Comparison of ENCODE assay signal across 8 cellular contexts in genomic region chr12:130281157-130281799, GRCh38. TPM values are rescaled to one million over a fixed set of nuclear protein-coding genes. Genes with fewer than 3 reads are reported as not detected.
DNase-seq lines count a peak whose midpoint lies in the region; FAIRE-seq and TF ChIP-seq lines count a peak whose summit lies in the region.

No MANE protein-coding gene starts in this region.

- DNase-seq in G401 (ENCODE audit: low spot score), result peak; percentile 7
- DNase-seq in RPMI7951 (ENCODE audit: low read depth), result peak; percentile 1
- peak; percentile 84 for DNase-seq in ecto neural progenitor cell (ENCODE audit: low spot score)
- peak; percentile 63 for DNase-seq in neural crest cell (ENCODE audit: low read depth, low spot score)
- no peak for DNase-seq in occipital lobe (lab: John Stamatoyannopoulos, UW)
- DNase-seq in GM12892 (ENCODE audit: insufficient read length), result no peak
- DNase-seq in AG08396 (ENCODE audit: low spot score), result no peak
- DNase-seq in NCI-H1092 treated with DMSO at 0.1 percent for 48 hours (lab: John Stamatoyannopoulos, UW), result no peak

- peak; percentile 82 for TF ChIP-seq CTCF in neural crest cell (conservative IDR thresholded peaks at IDR 0.05)

- peaks cover 3% of the 10 kb centered on the region for H3K27me3 Mint-ChIP-seq in neural crest cell (ENCODE audit: low read depth)

- H3K36me3 Mint-ChIP-seq in neural crest cell (ENCODE audit: low read depth), result no peaks in the 10 kb centered on the region

- TF ChIP-seq POLR2A in GM12892 (IDR thresholded peaks at IDR 0.05; ENCODE audit: low read depth, low read length), result no peak

- peaks cover 11% of the 10 kb centered on the region for H3K4me1 Mint-ChIP-seq in neural crest cell

- in situ Hi-C loops in G401 (cut with HindIII; ENCODE audit: low sequenced_read_pairs), result no loop called here

- H3K4me3 Mint-ChIP-seq in neural crest cell, result no peak overlapping the region

- peaks cover 3% of the 10 kb centered on the region for H3K9me3 Mint-ChIP-seq in neural crest cell

- H3K27ac Mint-ChIP-seq in neural crest cell (ENCODE audit: unreplicated experiment), result no peak overlapping the region

- no peak for FAIRE-seq in GM12892 (lab: Jason Lieb, UNC)

RNA-seq across cellular contexts. Expression of gene PIWIL1, which starts 56.4 kb away (rescaled TPM):
- total RNA-seq in G401 (2014; rRNA removed; shearing (Covaris generic)), result 0.74 and 2.6 TPM in 2 replicates
- total RNA-seq in RPMI7951 (2014; rRNA removed; shearing (Covaris generic)), result not detected in 2 replicates
- total RNA-seq in neural crest cell (not detected in 2 replicates), occipital lobe (not detected)
- polyA plus RNA-seq in GM12892 (2012; ENCODE audit: missing spikeins), result not detected

Comparison
In these comparisons a context has a peak if more than half of its experiments do, and no peak if none do; other contexts are left out.
1. DNase-seq: peak in G401 (single experiment), RPMI7951 (single experiment), ecto neural progenitor cell (single experiment) and neural crest cell (single experiment); none in occipital lobe (single experiment), GM12892 (single experiment), AG08396 (single experiment) and NCI-H1092 treated with DMSO at 0.1 percent for 48 hours (single experiment).